28 cellular contexts compared by ENCODE assay signal in genomic region chr14:67630938-67631337, GRCh38. TPM values are rescaled to one million over a fixed set of nuclear protein-coding genes. Genes with fewer than 3 reads are reported as not detected.
DNase-seq lines count a peak whose midpoint lies in the region; ATAC-seq, FAIRE-seq and TF ChIP-seq lines count a peak whose summit lies in the region.
"Had no signal": no experiment of that assay in that cellular context is flagged by ENCODE, and none has a peak within 500 bp of the region (broad histone marks: within the 10 kb centered on the region; RNA-seq: fewer than 3 reads in every experiment).

No MANE protein-coding gene starts in this region.

- no peaks in the 10 kb centered on the region for H4K20me1 ChIP-seq in astrocyte (ENCODE audit: insufficient read depth, low read length)
- H4K20me1 ChIP-seq: BLaER1 had no signal

- peak overlapping the region; percentile 14 for H3K27ac Mint-ChIP-seq in astrocyte (ENCODE audit: unreplicated experiment)
- H3K27ac Mint-ChIP-seq: CD4-positive, alpha-beta memory T cell; CD4-positive, CD25-positive, alpha-beta regulatory T cell; CD8-positive, alpha-beta memory T cell had no signal

- peak; percentile 58 for ATAC-seq in left lobe of liver
- no peak for ATAC-seq in GM18861 (IDR thresholded peaks at IDR 0.05; ENCODE audit: unreplicated experiment)
- ATAC-seq in HG03378 (IDR thresholded peaks at IDR 0.05; ENCODE audit: unreplicated experiment), result no peak
- ATAC-seq: GM12878 had no signal

- no peaks in the 10 kb centered on the region for H3K36me3 ChIP-seq in astrocyte (ENCODE audit: insufficient read depth, low read length)
- H3K36me3 ChIP-seq: BE2C, BLaER1 had no signal

- no peak overlapping the region for H3K4me3 Mint-ChIP-seq in astrocyte (ENCODE audit: unreplicated experiment)
- H3K4me3 Mint-ChIP-seq: CD14-positive monocyte; CD4-positive, alpha-beta memory T cell; CD4-positive, CD25-positive, alpha-beta regulatory T cell; CD8-positive, alpha-beta memory T cell had no signal

- FAIRE-seq in HTR-8/SVneo (lab: Jason Lieb, UNC) (peak; percentile 96), astrocyte (lab: Jason Lieb, UNC) (no peak), urothelium cell line (lab: Jason Lieb, UNC) (peak; percentile 59)
- FAIRE-seq: A204.1, GM12878, GM12892, GM18507, GM19239 had no signal

- H2AFZ ChIP-seq in astrocyte (ENCODE audit: low read depth, low read length), result no peak overlapping the region

- H3K27ac ChIP-seq in astrocyte (ENCODE audit: low read depth, low read length), result no peak overlapping the region
- H3K27ac ChIP-seq: BLaER1 had no signal

- H3K4me2 ChIP-seq in astrocyte (ENCODE audit: low read length), result no peak overlapping the region
- H3K4me2 ChIP-seq: BLaER1 had no signal

- no peaks in the 10 kb centered on the region for H3K27me3 Mint-ChIP-seq in astrocyte (ENCODE audit: low read depth, unreplicated experiment)
- H3K27me3 Mint-ChIP-seq: CD4-positive, CD25-positive, alpha-beta regulatory T cell had no signal

- no peaks in the 10 kb centered on the region for H3K4me1 ChIP-seq in astrocyte (ENCODE audit: insufficient read depth, low read length)
- H3K4me1 ChIP-seq: BE2C, BLaER1 had no signal

- DNase-seq in HTR-8/SVneo (ENCODE audit: insufficient read length, low spot score), result no peak
- DNase-seq in astrocyte (ENCODE audit: low read depth), result no peak
- DNase-seq in left lobe of liver (ENCODE audit: low spot score), result no peak
- DNase-seq in urothelium cell line (ENCODE audit: low spot score), result no peak
- no peak for DNase-seq in retina
- DNase-seq: 8988T; ACHN; BE2C; C1 segment of cervical spinal cord; CD4-positive, alpha-beta memory T cell; CD4-positive, CD25-positive, alpha-beta regulatory T cell; CD8-positive, alpha-beta memory T cell; COR-L47; DMS153; DMS53; DMS79; DND-41; EL; GDM1 had no signal

- H3K4me1 Mint-ChIP-seq in astrocyte (ENCODE audit: low read depth, unreplicated experiment), result no peaks in the 10 kb centered on the region
- H3K4me1 Mint-ChIP-seq: CD14-positive monocyte; CD4-positive, CD25-positive, alpha-beta regulatory T cell; CD8-positive, alpha-beta memory T cell had no signal

- H3K9me3 ChIP-seq in astrocyte (ENCODE audit: insufficient read depth, low read depth, low read length), result no peaks in the 10 kb centered on the region
- H3K9me3 ChIP-seq: BE2C, BLaER1 had no signal

- H3K79me2 ChIP-seq in astrocyte (ENCODE audit: insufficient read depth, low read length), result no peaks in the 10 kb centered on the region

- no peak overlapping the region for H3K9ac ChIP-seq in astrocyte (ENCODE audit: low read length)
- H3K9ac ChIP-seq: BLaER1 had no signal

- no peaks in the 10 kb centered on the region for H3K27me3 ChIP-seq in astrocyte (ENCODE audit: insufficient read depth, low read length)
- H3K27me3 ChIP-seq: BE2C, BLaER1 had no signal

- H3K9me3 Mint-ChIP-seq in astrocyte (ENCODE audit: unreplicated experiment), result no peaks in the 10 kb centered on the region
- H3K9me3 Mint-ChIP-seq: CD14-positive monocyte; CD4-positive, CD25-positive, alpha-beta regulatory T cell; CD8-positive, alpha-beta memory T cell had no signal

- no peak overlapping the region for H3K4me3 ChIP-seq in astrocyte (ENCODE audit: insufficient read depth, low read depth, low read length)
- H3K4me3 ChIP-seq: BLaER1, GM12878 had no signal

- peaks cover 3% of the 10 kb centered on the region for H3K36me3 Mint-ChIP-seq in astrocyte (ENCODE audit: low read depth, unreplicated experiment)
- H3K36me3 Mint-ChIP-seq: CD14-positive monocyte; CD4-positive, alpha-beta memory T cell had no signal

- TF ChIP-seq CTCF in astrocyte (IDR thresholded peaks at IDR 0.05; ENCODE audit: insufficient read depth, low read depth, low read length), result no peak

RNA-seq across cellular contexts. Expression of gene ARG2, which starts 11.2 kb away (rescaled TPM):
- total RNA-seq in astrocyte (8.9 and 11.6 TPM in 2 replicates), left lobe of liver (0.48 TPM)

RNA-seq across cellular contexts. Expression of gene PIGH, which starts 30.9 kb away (rescaled TPM):
- total RNA-seq in astrocyte (11.3 and 13.5 TPM in 2 replicates), left lobe of liver (16.3 TPM)

RNA-seq across cellular contexts. Expression of gene VTI1B, which starts 43.5 kb away (rescaled TPM):
- 82.7 and 92.0 TPM in 2 replicates for total RNA-seq in astrocyte
- 58.9 TPM for total RNA-seq in left lobe of liver
